Comparison of ENCODE assay signal across 8 cellular contexts in genomic region chr7:99386584-99387238, GRCh38. TPM values are rescaled to one million over a fixed set of nuclear protein-coding genes. Genes with fewer than 3 reads are reported as not detected.
DNase-seq lines count a peak whose midpoint lies in the region; ATAC-seq, FAIRE-seq and TF ChIP-seq lines count a peak whose summit lies in the region.

No MANE protein-coding gene starts in this region.

- no peaks in the 10 kb centered on the region for H3K9me3 Mint-ChIP-seq in activated CD4-positive, alpha-beta T cell treated with anti-CD3 and anti-CD28 coated beads for 36 hours (ENCODE audit: low read depth)
- no peaks in the 10 kb centered on the region for H3K9me3 Mint-ChIP-seq in astrocyte (ENCODE audit: unreplicated experiment)

- H3K9ac ChIP-seq in astrocyte (ENCODE audit: low read length): no peak overlapping the region

- intact Hi-C loops in activated CD4-positive, alpha-beta T cell treated with anti-CD3 and anti-CD28 coated beads for 36 hours (cut with DNase I, micrococcal nuclease): loop anchor here (1.0 to 2.0 kb wide), 2 partner anchors 14 to 21 kb away; no protein-coding TSS in a partner anchor
- intact Hi-C loops in sciatic nerve (cut with DNase I): no loop called here

- H3K36me3 ChIP-seq in astrocyte (ENCODE audit: insufficient read depth, low read length): peaks cover 24% of the 10 kb centered on the region

- peak; percentile 71 for ATAC-seq in activated CD4-positive, alpha-beta T cell treated with anti-CD3 and anti-CD28 coated beads for 36 hours
- peak; percentile 44 for ATAC-seq in sciatic nerve
- no peak for ATAC-seq in HG03175 (IDR thresholded peaks at IDR 0.05; ENCODE audit: unreplicated experiment)
- ATAC-seq in HG02571 (IDR thresholded peaks at IDR 0.05; ENCODE audit: unreplicated experiment): no peak

- H3K4me2 ChIP-seq in astrocyte (ENCODE audit: low read length): no peak overlapping the region

- CTCF ChIA-PET in activated CD4-positive, alpha-beta T cell treated with anti-CD3 and anti-CD28 coated beads for 36 hours (lab: Charles Lee): interaction anchor here (0.6 to 1.0 kb wide), 3 partner anchors 23 to 118 kb away, joined by 3 to 5 read pairs (median 3); partner anchors contain the start of gene ZKSCAN5

- H3K27me3 ChIP-seq in astrocyte (ENCODE audit: insufficient read depth, low read length): no peaks in the 10 kb centered on the region

- H4K20me1 ChIP-seq in astrocyte (ENCODE audit: insufficient read depth, low read length): peaks cover 58% of the 10 kb centered on the region

- H3K4me1 Mint-ChIP-seq in activated CD4-positive, alpha-beta T cell treated with anti-CD3 and anti-CD28 coated beads for 36 hours: peaks cover 27% of the 10 kb centered on the region
- no peaks in the 10 kb centered on the region for H3K4me1 Mint-ChIP-seq in astrocyte (ENCODE audit: low read depth, unreplicated experiment)

- peak; percentile 58 for DNase-seq in activated CD4-positive, alpha-beta T cell treated with anti-CD3 and anti-CD28 coated beads for 36 hours
- no peak for DNase-seq in activated CD4-positive, alpha-beta T cell treated with anti-CD3 and anti-CD28 coated beads for 1 hour
- DNase-seq in NB4 (ENCODE audit: low read depth) (peak; percentile 83), astrocyte (ENCODE audit: low read depth) (no peak), sciatic nerve (ENCODE audit: low spot score) (no peak), NCI-H2227 treated with DMSO at 0.1 percent for 48 hours (lab: John Stamatoyannopoulos, UW) (no peak)

- no peak overlapping the region for H3K4me3 ChIP-seq in NB4 (ENCODE audit: low read depth, low read length)
- H3K4me3 ChIP-seq in astrocyte (ENCODE audit: insufficient read depth, low read depth, low read length): no peak overlapping the region

- no peak overlapping the region for H3K4me3 Mint-ChIP-seq in activated CD4-positive, alpha-beta T cell treated with anti-CD3 and anti-CD28 coated beads for 36 hours
- no peak overlapping the region for H3K4me3 Mint-ChIP-seq in astrocyte (ENCODE audit: unreplicated experiment)

- H2AFZ ChIP-seq in astrocyte (ENCODE audit: low read depth, low read length): no peak overlapping the region

- TF ChIP-seq CTCF in NB4 (IDR thresholded peaks at IDR 0.05; ENCODE audit: low read depth, low read length) (peak; percentile 61), astrocyte (IDR thresholded peaks at IDR 0.05; ENCODE audit: insufficient read depth, low read depth, low read length) (peak; percentile 15)

- no peaks in the 10 kb centered on the region for H3K9me3 ChIP-seq in astrocyte (ENCODE audit: insufficient read depth, low read depth, low read length)

- peaks cover 52% of the 10 kb centered on the region for H3K36me3 Mint-ChIP-seq in activated CD4-positive, alpha-beta T cell treated with anti-CD3 and anti-CD28 coated beads for 36 hours (ENCODE audit: low read depth)
- peaks cover 6% of the 10 kb centered on the region for H3K36me3 Mint-ChIP-seq in astrocyte (ENCODE audit: low read depth, unreplicated experiment)

- FAIRE-seq in astrocyte (lab: Jason Lieb, UNC): no peak

- H3K27me3 Mint-ChIP-seq in activated CD4-positive, alpha-beta T cell treated with anti-CD3 and anti-CD28 coated beads for 36 hours: no peaks in the 10 kb centered on the region
- no peaks in the 10 kb centered on the region for H3K27me3 Mint-ChIP-seq in astrocyte (ENCODE audit: low read depth, unreplicated experiment)

- H3K4me1 ChIP-seq in astrocyte (ENCODE audit: insufficient read depth, low read length): no peaks in the 10 kb centered on the region

- H3K27ac ChIP-seq in astrocyte (ENCODE audit: low read depth, low read length): no peak overlapping the region

- H3K79me2 ChIP-seq in astrocyte (ENCODE audit: insufficient read depth, low read length): peaks cover 27% of the 10 kb centered on the region

- POLR2A ChIA-PET in activated CD4-positive, alpha-beta T cell treated with anti-CD3 and anti-CD28 coated beads for 36 hours (lab: Charles Lee): interaction anchor here (0.7 to 1.1 kb wide), 3 partner anchors 16 to 171 kb away, joined by 3 to 4 read pairs (median 3); no protein-coding TSS in a partner anchor

- H3K27ac Mint-ChIP-seq in activated CD4-positive, alpha-beta T cell treated with anti-CD3 and anti-CD28 coated beads for 36 hours: peak overlapping the region; percentile 37
- no peak overlapping the region for H3K27ac Mint-ChIP-seq in astrocyte (ENCODE audit: unreplicated experiment)

- no peak for TF ChIP-seq POLR2A in NB4 (IDR thresholded peaks at IDR 0.05; ENCODE audit: extremely low read depth, insufficient read length)

RNA-seq across cellular contexts. Expression of gene ARPC1B, which starts 12.2 kb away (rescaled TPM):
- 100 to 1,000 TPM; 318 to 326 TPM for total RNA-seq in activated CD4-positive, alpha-beta T cell treated with anti-CD3 and anti-CD28 coated beads for 36 hours
- total RNA-seq in astrocyte (170 and 175 TPM in 2 replicates), sciatic nerve (125 TPM)

RNA-seq across cellular contexts. Expression of gene PDAP1, which starts 21.7 kb away (rescaled TPM):
- 100 to 1,000 TPM; 171 TPM for total RNA-seq in activated CD4-positive, alpha-beta T cell treated with anti-CD3 and anti-CD28 coated beads for 36 hours
- total RNA-seq in astrocyte (106 and 111 TPM in 2 replicates), sciatic nerve (76.1 TPM)

RNA-seq across cellular contexts. Expression of gene BUD31, which starts 22.1 kb away (rescaled TPM):
- total RNA-seq in activated CD4-positive, alpha-beta T cell treated with anti-CD3 and anti-CD28 coated beads for 36 hours: 100 to 1,000 TPM; 140 to 190 TPM
- total RNA-seq in astrocyte (167 and 176 TPM in 2 replicates), sciatic nerve (59.2 TPM)

RNA-seq across cellular contexts. Expression of gene PTCD1, which starts 51.9 kb away (rescaled TPM):
- total RNA-seq in activated CD4-positive, alpha-beta T cell treated with anti-CD3 and anti-CD28 coated beads for 36 hours: 1 to 10 TPM; 4.7 to 7.7 TPM
- total RNA-seq in astrocyte (5.8 and 7.4 TPM in 2 replicates), sciatic nerve (4.4 TPM)

RNA-seq across cellular contexts. Expression of gene CPSF4, which starts 52.0 kb away (rescaled TPM):
- total RNA-seq in activated CD4-positive, alpha-beta T cell treated with anti-CD3 and anti-CD28 coated beads for 36 hours: 10 to 100 TPM; 56.1 to 57.9 TPM
- 42.8 and 46.8 TPM in 2 replicates for total RNA-seq in astrocyte
- 38.0 TPM for total RNA-seq in sciatic nerve

Comparison
In these comparisons a context has a peak if more than half of its experiments do, and no peak if none do; other contexts are left out.
1. DNase-seq: peak in activated CD4-positive, alpha-beta T cell treated with anti-CD3 and anti-CD28 coated beads for 36 hours (single experiment) and NB4 (single experiment); none in activated CD4-positive, alpha-beta T cell treated with anti-CD3 and anti-CD28 coated beads for 1 hour (single experiment), astrocyte (single experiment), sciatic nerve (single experiment) and NCI-H2227 treated with DMSO at 0.1 percent for 48 hours (single experiment).
2. ATAC-seq: peak in activated CD4-positive, alpha-beta T cell treated with anti-CD3 and anti-CD28 coated beads for 36 hours (single experiment) and sciatic nerve (single experiment); none in HG03175 (single experiment) and HG02571 (single experiment).